In the genomic region with DNA sequence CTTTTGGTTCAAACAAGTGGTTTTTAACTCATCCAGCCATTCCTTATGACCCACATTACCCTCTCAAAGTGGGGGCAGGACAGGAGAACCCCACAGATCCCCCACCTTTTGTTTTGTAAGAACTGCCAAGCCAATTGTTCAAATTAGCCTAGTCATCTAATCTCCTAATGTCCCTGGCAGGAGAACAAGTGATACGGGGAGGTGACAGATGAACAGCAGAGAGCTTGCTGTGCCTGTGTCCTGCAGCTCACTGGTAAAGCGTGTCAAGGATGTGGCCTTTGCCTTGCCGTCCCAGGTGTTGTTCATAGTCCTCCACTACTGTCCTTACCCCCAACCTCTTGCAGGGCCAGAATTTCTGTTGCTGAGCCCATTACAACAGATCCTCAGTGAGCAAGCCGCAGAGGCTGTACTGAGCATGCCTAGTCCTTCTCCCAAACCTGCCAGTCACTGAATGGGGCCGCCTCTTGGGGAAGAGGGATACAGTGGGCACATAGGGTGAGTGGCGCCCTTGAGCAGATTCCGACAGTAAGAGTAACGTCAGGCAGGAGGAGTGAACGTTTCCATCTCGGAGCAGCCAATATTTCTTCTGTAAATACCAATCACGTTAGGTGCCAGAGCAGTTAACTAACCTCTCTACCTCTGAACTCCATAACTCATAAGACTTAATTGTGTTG, we compare ENCODE assay signal across 20 cellular contexts.
DNase-seq lines count a peak whose midpoint lies in the region; ATAC-seq and TF ChIP-seq lines count a peak whose summit lies in the region.
"Had no signal": no experiment of that assay in that cellular context is flagged by ENCODE, and none has a peak within 500 bp of the region (broad histone marks: within the 10 kb centered on the region; RNA-seq: fewer than 3 reads in every experiment).

No MANE protein-coding gene starts in this region.

- no peak overlapping the region for H3K4me2 ChIP-seq in GM23338
- no peak overlapping the region for H3K4me2 ChIP-seq in parathyroid adenoma (ENCODE audit: low read length)

- H2AFZ ChIP-seq in GM23338 (peak overlapping the region; percentile 57), parathyroid adenoma (no peak overlapping the region)
- H2AFZ ChIP-seq: GM23248 had no signal

- DNase-seq in GM23338 (ENCODE audit: low spot score) (peak; percentile 59), left cardiac atrium (peak; percentile 29)
- DNase-seq: activated CD4-positive, CD25-positive, alpha-beta regulatory T cell treated with anti-CD3 and anti-CD28 coated beads, Interleukin-2, amount 50 U/mL, for 72 hours; activated CD8-positive, alpha-beta memory T cell treated with anti-CD3 and anti-CD28 coated beads, Interleukin-2, amount 10 ng/mL, durations not matched to agents 7 days and 5 days; activated effector memory CD4-positive, alpha-beta T cell treated with Interleukin-2 at 50 U/mL for 16 hours; Caco-2; GM23248; hippocampal formation; NCI-H1694 treated with DMSO at 0.1 percent for 48 hours; psoas muscle; stimulated activated CD4-positive, alpha-beta T cell treated with anti-CD3 and anti-CD28 coated beads, Interleukin-12 subunit alpha, Interleukin-12 subunit beta, amount 100 ng/mL, for 4 hours; stimulated activated naive CD8-positive, alpha-beta T cell treated with anti-CD3 and anti-CD28 coated beads, Interleukin-15, Interleukin-2, amounts not matched to agents 100 U/mL and 50 U/mL, for 24 hours had no signal

- H3K9me2 ChIP-seq in GM23338 (ENCODE audit: insufficient read depth), result no peaks in the 10 kb centered on the region

- H3K4me1 ChIP-seq in GM23338 (ENCODE audit: insufficient read depth) (peaks cover 42% of the 10 kb centered on the region), parathyroid adenoma (peaks cover 32% of the 10 kb centered on the region)

- no peaks in the 10 kb centered on the region; the same call in 1 of the 2 replicates for H3F3A ChIP-seq in GM23338 (replicated peaks; ENCODE audit: low read depth)

- H3K27me3 Mint-ChIP-seq in GM23338 (ENCODE audit: insufficient read depth, low read depth, poor library complexity), result peaks cover 10% of the 10 kb centered on the region
- H3K27me3 Mint-ChIP-seq: activated CD8-positive, alpha-beta memory T cell treated with anti-CD3 and anti-CD28 coated beads, Interleukin-2, amount 10 ng/mL, durations not matched to agents 7 days and 5 days had no signal

- H3K27me3 ChIP-seq in GM23338 (ENCODE audit: insufficient read depth), result no peaks in the 10 kb centered on the region
- no peaks in the 10 kb centered on the region for H3K27me3 ChIP-seq in parathyroid adenoma (ENCODE audit: control insufficient read depth, insufficient read depth, low read length)
- H3K27me3 ChIP-seq: SJSA1 had no signal

- no peak overlapping the region for H3K27ac ChIP-seq in GM23338 (ENCODE audit: low read depth)
- H3K27ac ChIP-seq in angular gyrus (ENCODE audit: low read depth, low read length), result peak overlapping the region; percentile 62
- peak overlapping the region; percentile 67 for H3K27ac ChIP-seq in parathyroid adenoma
- H3K27ac ChIP-seq: GM23248, psoas muscle, SJSA1 had no signal

- TF ChIP-seq CTCF in GM23338 (conservative IDR thresholded peaks at IDR 0.05; ENCODE audit: low read depth in 2 of 2) (peak in 1 of 2 experiments; percentile 34; a peak in 1 of 4 replicates), parathyroid adenoma (IDR thresholded peaks at IDR 0.05) (no peak)

- H3K9ac ChIP-seq in parathyroid adenoma, result no peak overlapping the region
- H3K9ac ChIP-seq: GM23248 had no signal

- no peaks in the 10 kb centered on the region for H3K9me3 ChIP-seq in parathyroid adenoma (ENCODE audit: control insufficient read depth, low read length)
- H3K9me3 ChIP-seq: Caco-2, psoas muscle, SJSA1 had no signal

- H3K79me2 ChIP-seq in GM23338 (replicated peaks; ENCODE audit: insufficient read depth) (no peaks in the 10 kb centered on the region), parathyroid adenoma (peaks cover 13% of the 10 kb centered on the region)

- H3K36me3 ChIP-seq in GM23338 (ENCODE audit: insufficient read depth), result no peaks in the 10 kb centered on the region
- no peaks in the 10 kb centered on the region for H3K36me3 ChIP-seq in parathyroid adenoma (ENCODE audit: control insufficient read depth, insufficient read depth, low read length)
- H3K36me3 ChIP-seq: SJSA1 had no signal

- H3K4me3 Mint-ChIP-seq in GM23338, result no peak overlapping the region
- H3K4me3 Mint-ChIP-seq: activated CD8-positive, alpha-beta memory T cell treated with anti-CD3 and anti-CD28 coated beads, Interleukin-2, amount 10 ng/mL, durations not matched to agents 7 days and 5 days; T-helper 2 cell treated with Interferon-gamma antibody and Interleukin-4, amounts not matched to agents 5 μg/mL and 100 μg/mL, for 36 hours had no signal

- H3K36me3 Mint-ChIP-seq in GM23338 (ENCODE audit: low read depth), result no peaks in the 10 kb centered on the region
- H3K36me3 Mint-ChIP-seq: activated CD8-positive, alpha-beta memory T cell treated with anti-CD3 and anti-CD28 coated beads, Interleukin-2, amount 10 ng/mL, durations not matched to agents 7 days and 5 days had no signal

- no peak overlapping the region for H3K4me3 ChIP-seq in GM23338
- H3K4me3 ChIP-seq in parathyroid adenoma (ENCODE audit: low read depth, low read length), result no peak overlapping the region
- H3K4me3 ChIP-seq: GM23248, psoas muscle, SJSA1 had no signal

- H3K27ac Mint-ChIP-seq in GM23338, result peak overlapping the region; percentile 57
- H3K27ac Mint-ChIP-seq: activated CD8-positive, alpha-beta memory T cell treated with anti-CD3 and anti-CD28 coated beads, Interleukin-2, amount 10 ng/mL, durations not matched to agents 7 days and 5 days; T-helper 2 cell treated with Interferon-gamma antibody and Interleukin-4, amounts not matched to agents 5 μg/mL and 100 μg/mL, for 36 hours had no signal

- H3K9me3 Mint-ChIP-seq in GM23338, result no peaks in the 10 kb centered on the region
- H3K9me3 Mint-ChIP-seq: T-helper 2 cell treated with Interferon-gamma antibody and Interleukin-4, amounts not matched to agents 5 μg/mL and 100 μg/mL, for 36 hours had no signal

- intact Hi-C loops in left cardiac atrium (cut with DNase I), result loop anchor here in 1 of 2 donors (5.0 kb wide), 1 partner anchor 88 kb away; the partner anchor contains the start of gene ITPR1

- H3K4me1 Mint-ChIP-seq in GM23338, result peaks cover 41% of the 10 kb centered on the region

- ATAC-seq in GM23338 (peak; percentile 93), left cardiac atrium (peak; percentile 62 to 76), GM19324 (IDR thresholded peaks at IDR 0.05; ENCODE audit: low FRiP score, unreplicated experiment) (no peak), HG02970 (IDR thresholded peaks at IDR 0.05; ENCODE audit: low FRiP score, unreplicated experiment) (no peak), HG02973 (IDR thresholded peaks at IDR 0.05; ENCODE audit: unreplicated experiment) (no peak), GM19328 (IDR thresholded peaks at IDR 0.05; ENCODE audit: unreplicated experiment) (no peak)
- ATAC-seq: activated CD8-positive, alpha-beta memory T cell treated with anti-CD3 and anti-CD28 coated beads, Interleukin-2, amount 10 ng/mL, durations not matched to agents 7 days and 5 days; psoas muscle; stimulated activated naive CD8-positive, alpha-beta T cell treated with anti-CD3 and anti-CD28 coated beads, Interleukin-15, Interleukin-2, amounts not matched to agents 100 U/mL and 50 U/mL, for 24 hours had no signal

- H4K20me1 ChIP-seq in GM23338 (replicated peaks; ENCODE audit: insufficient read depth), result no peaks in the 10 kb centered on the region

TF ChIP-seq in GM23338, 12 proteins besides CTCF, POLR2A, EP300 and RAD21:
- TF ChIP-seq CREB1 (CRISPR knock-in tag; IDR thresholded peaks at IDR 0.05; ENCODE audit: low read depth) (no peak), ZNF331 (CRISPR knock-in tag; IDR thresholded peaks at IDR 0.05; ENCODE audit: low read depth) (no peak)

Comparison
In these comparisons a context has a peak if more than half of its experiments do, and no peak if none do; other contexts are left out.
1. ATAC-seq: peak in GM23338 (single experiment) and left cardiac atrium (2 of 2); none in GM19324 (single experiment), HG02970 (single experiment), HG02973 (single experiment) and GM19328 (single experiment).